ENCODE assay signal across 31 cellular contexts in genomic region chr16:81201267-81201666, GRCh38. TPM values are rescaled to one million over a fixed set of nuclear protein-coding genes. Genes with fewer than 3 reads are reported as not detected.
DNase-seq lines count a peak whose midpoint lies in the region; ATAC-seq, FAIRE-seq and TF ChIP-seq lines count a peak whose summit lies in the region.
"Had no signal": no experiment of that assay in that cellular context is flagged by ENCODE, and none has a peak within 500 bp of the region (broad histone marks: within the 10 kb centered on the region; RNA-seq: fewer than 3 reads in every experiment).

No MANE protein-coding gene starts in this region.

- no peaks in the 10 kb centered on the region for H3K4me1 ChIP-seq in left ventricle myocardium inferior
- H3K4me1 ChIP-seq: neural progenitor cell, sigmoid colon had no signal

- peak; percentile 23 to 42 for ATAC-seq in left cardiac atrium
- no peak for ATAC-seq in GM21576 (IDR thresholded peaks at IDR 0.05; ENCODE audit: unreplicated experiment)
- ATAC-seq: activated naive CD8-positive, alpha-beta T cell treated with anti-CD3 and anti-CD28 coated beads, Interleukin-2, amount 50 U/mL, for 24 hours; stimulated activated memory B cell treated with anti-CD40 and anti-IgM and Interleukin-4, amounts not matched to agents 10 μg/mL and 1 μg/mL and 100 μg/mL, for 72 hours had no signal

- FAIRE-seq in GM19239 (lab: Jason Lieb, UNC) = no peak
- FAIRE-seq: A204.1 had no signal

- no peaks in the 10 kb centered on the region for H3K9me3 ChIP-seq in left ventricle myocardium inferior (replicated peaks)
- H3K9me3 ChIP-seq: sigmoid colon had no signal

- H3K27ac ChIP-seq in left ventricle myocardium inferior (replicated peaks) = no peak overlapping the region
- H3K27ac ChIP-seq: neural progenitor cell, PC-9, sigmoid colon had no signal

- peaks cover 15% of the 10 kb centered on the region for H3K27me3 ChIP-seq in left ventricle myocardium inferior (ENCODE audit: low read depth)
- H3K27me3 ChIP-seq: dorsolateral prefrontal cortex, neural progenitor cell, sigmoid colon had no signal

- TF ChIP-seq CTCF in left ventricle myocardium inferior (IDR thresholded peaks at IDR 0.05; ENCODE audit: borderline replicate concordance) = no peak

- no peaks in the 10 kb centered on the region for H3K36me3 ChIP-seq in left ventricle myocardium inferior
- H3K36me3 ChIP-seq: neural progenitor cell, sigmoid colon had no signal

- intact Hi-C loops in left cardiac atrium (cut with DNase I) = loop anchor here in 1 of 2 donors (10.0 kb wide), 1 partner anchor 114 kb away; the partner anchor contains the start of gene GAN
- intact Hi-C loops in left ventricle myocardium inferior (cut with micrococcal nuclease) = loop anchor here (10.0 kb wide), 1 partner anchor 534 kb away; no protein-coding TSS in a partner anchor
- intact Hi-C loops in head of caudate nucleus (cut with DNase I) = loop anchor here (10.0 kb wide), 1 partner anchor 106 kb away; the partner anchor contains the start of gene GCSH

- DNase-seq in left cardiac atrium (no peak), left ventricle myocardium inferior (no peak), RPMI7951 (ENCODE audit: low read depth) (peak; percentile 28), head of caudate nucleus (peak in 33 of 42 donors; percentile 11 to 84 (median 46)), T-helper 2 cell (no peak), GM19239 (ENCODE audit: insufficient read length, low spot score) (no peak), glomerular visceral epithelial cell (ENCODE audit: extremely low spot score) (no peak)
- DNase-seq: activated CD4-positive, alpha-beta T cell treated with anti-CD3 and anti-CD28 coated beads, Interleukin-2, amount 10 ng/mL, durations not matched to agents 7 days and 5 days; activated naive CD8-positive, alpha-beta T cell treated with anti-CD3 and anti-CD28 coated beads, Interleukin-2, amount 50 U/mL, for 24 hours; activated T-cell treated with anti-CD3 and anti-CD28 coated beads, Interleukin-2, amount 50 U/mL, for 48 hours; DMS153; GDM1; glutamatergic neuron; H9; MV-4-11; NCI-H1694 treated with DMSO at 0.1 percent for 48 hours; NCI-H2171; NCI-H524 treated with DMSO at 0.1 percent for 48 hours; NK-92 treated with Interleukin-12 subunit alpha and Interleukin-12 subunit beta, amount 100 ng/mL, for 24 hours; PC-9; SHP77 treated with DMSO at 0.1 percent for 48 hours; sigmoid colon; stimulated activated CD4-positive, alpha-beta T cell treated with anti-CD3 and anti-CD28 coated beads, Interleukin-4, amount 100 ng/mL, for 24 hours; SW 1271 had no signal

- H3K4me3 ChIP-seq in left ventricle myocardium inferior = no peak overlapping the region
- H3K4me3 ChIP-seq: dorsolateral prefrontal cortex, neural progenitor cell, PC-9, sigmoid colon had no signal

RNA-seq across cellular contexts. Expression of gene BCO1, which starts 37.2 kb away (rescaled TPM):
- under 1 TPM; 0.13 to 0.18 TPM for total RNA-seq in left cardiac atrium
- not detected for total RNA-seq in left ventricle myocardium inferior
- total RNA-seq in RPMI7951 (2014; rRNA removed; shearing (Covaris generic)) = not detected in 2 replicates
- total RNA-seq: activated CD4-positive, alpha-beta T cell treated with anti-CD3 and anti-CD28 coated beads, Interleukin-2, amount 10 ng/mL, durations not matched to agents 7 days and 5 days; B cell; H9; temporal lobe had no signal

Comparison
In these comparisons a context has a peak if more than half of its experiments do, and no peak if none do; other contexts are left out.
1. DNase-seq: peak in RPMI7951 (single experiment) and head of caudate nucleus (33 of 42); none in left cardiac atrium (single experiment), left ventricle myocardium inferior (single experiment), T-helper 2 cell (0 of 5), GM19239 (single experiment) and glomerular visceral epithelial cell (single experiment).